ENCODE assay signal across 24 cellular contexts in genomic region chr1:109954180-109954579, GRCh38. TPM values are rescaled to one million over a fixed set of nuclear protein-coding genes. Genes with fewer than 3 reads are reported as not detected.
DNase-seq lines count a peak whose midpoint lies in the region; ATAC-seq, FAIRE-seq and TF ChIP-seq lines count a peak whose summit lies in the region.
"Had no signal": no experiment of that assay in that cellular context is flagged by ENCODE, and none has a peak within 500 bp of the region (broad histone marks: within the 10 kb centered on the region; RNA-seq: fewer than 3 reads in every experiment).

No MANE protein-coding gene starts in this region.

- H3K4me3 ChIP-seq in liver (ENCODE audit: low read depth in 1 of 3, low read length in 3 of 3) (no peak overlapping the region), HepG2 (replicated peaks in 1 of 3; ENCODE audit: insufficient read depth in 1 of 3, low read depth in 2 of 3, low read length in 3 of 3) (no peak overlapping the region), mesenchymal stem cell (ENCODE audit: insufficient read depth in 1 of 2, low read depth in 1 of 2, low read length in 2 of 2) (no peak overlapping the region), upper lobe of right lung (no peak overlapping the region)
- H3K4me3 ChIP-seq: psoas muscle, uterus had no signal

- no peak overlapping the region for H2BK120ac ChIP-seq in mesenchymal stem cell (ENCODE audit: low read depth, low read length)

- peak overlapping the region in 1 of 2 experiments; percentile 67 for H3K4ac ChIP-seq in mesenchymal stem cell (ENCODE audit: low read depth in 1 of 2, low read length in 2 of 2)

- H3K4me1 ChIP-seq in liver (ENCODE audit: control insufficient read depth in 4 of 4, insufficient read depth in 4 of 4, low read length in 3 of 4) (peaks cover 0 to 3% (median 1%) of the 10 kb centered on the region in 4 donors), HepG2 (ENCODE audit: insufficient read depth, low read length) (peaks cover 38% of the 10 kb centered on the region), mesenchymal stem cell (ENCODE audit: control insufficient read depth, insufficient read depth, low read depth, low read length) (peaks cover 2% of the 10 kb centered on the region), upper lobe of right lung (no peaks in the 10 kb centered on the region)
- H3K4me1 ChIP-seq: psoas muscle, uterus had no signal

- no peak overlapping the region for H4K91ac ChIP-seq in mesenchymal stem cell (ENCODE audit: low read length)

- H3K9ac ChIP-seq in liver (ENCODE audit: low read depth in 1 of 2, low read length in 2 of 2) (no peak overlapping the region), HepG2 (ENCODE audit: insufficient read depth, low read depth, low read length) (no peak overlapping the region), mesenchymal stem cell (ENCODE audit: low read length) (no peak overlapping the region)

- no peak overlapping the region for H2AK5ac ChIP-seq in mesenchymal stem cell (ENCODE audit: low read length, severe bottlenecking)

- H3K23ac ChIP-seq in mesenchymal stem cell (ENCODE audit: low read length in 2 of 2): no peak overlapping the region

- H3K27ac ChIP-seq in liver (ENCODE audit: low read depth in 1 of 2, low read length in 2 of 2) (no peak overlapping the region), HepG2 (ENCODE audit: extremely low read length, insufficient read depth, low read length) (no peak overlapping the region), mesenchymal stem cell (ENCODE audit: low read length, poor library complexity, severe bottlenecking) (no peak overlapping the region), upper lobe of right lung (no peak overlapping the region)
- H3K27ac ChIP-seq: neutrophil, psoas muscle, uterus had no signal

- no peak for TF ChIP-seq EP300 in HepG2 (IDR thresholded peaks at IDR 0.05; ENCODE audit: low read depth in 2 of 2, low read length in 2 of 2)
- TF ChIP-seq EP300 in HepG2 (CRISPR knock-in tag; IDR thresholded peaks at IDR 0.05; ENCODE audit: borderline replicate concordance): no peak

- FAIRE-seq in HepG2 (lab: Jason Lieb, UNC): no peak
- no peak for FAIRE-seq in frontal cortex (lab: Jason Lieb, UNC)
- FAIRE-seq: astrocyte, endothelial cell of umbilical vein, H1 had no signal

- BruUV-seq in HepG2 (replicated peaks; lab: Mats Ljungman, UMichigan): no TSS peak

- CTCF ChIA-PET in HepG2 (lab: Yijun Ruan, JAX; ENCODE audit: low intra/inter-chr PET ratio, low total read pairs): no interaction called here

- DNase-seq in HepG2 (ENCODE audit: low spot score): no peak
- peak; percentile 36 for DNase-seq in foreskin melanocyte
- DNase-seq in mesenchymal stem cell: peak; percentile 62
- no peak for DNase-seq in upper lobe of right lung
- no peak for DNase-seq in HK-2 (ENCODE audit: unreplicated experiment)
- no peak for DNase-seq in frontal cortex (ENCODE audit: low spot score in 2 of 2)
- no peak for DNase-seq in DMS114 treated with DMSO at 0.1 percent for 48 hours (lab: John Stamatoyannopoulos, UW; ENCODE audit: unreplicated experiment)
- DNase-seq: activated CD4-positive, alpha-beta memory T cell treated with anti-CD3 and anti-CD28 coated beads, Interleukin-2, amount 10 ng/mL, durations not matched to agents 7 days and 5 days; activated CD4-positive, CD25-positive, alpha-beta regulatory T cell treated with anti-CD3 and anti-CD28 coated beads, Interleukin-2, amount 50 U/mL, for 72 hours; DMS79; NCI-H1048; NCI-H187 treated with DMSO at 0.1 percent for 48 hours; NCI-H774; psoas muscle; stimulated activated CD4-positive, alpha-beta T cell treated with anti-CD3 and anti-CD28 coated beads, Interleukin-2, amount 100 ng/mL, for 48 hours; SW 1271; T1000; uterus had no signal

- WGBS in liver: 68% methylated on average over 1 of the region's 1 CpG
- 27% methylated on average over 1 of the region's 1 CpG for WGBS in HepG2 (ENCODE audit: low lambda C conversion rate)
- 0% methylated on average over 1 of the region's 1 CpG for WGBS in mesenchymal stem cell

- H3K14ac ChIP-seq in mesenchymal stem cell (ENCODE audit: low read length in 2 of 2): no peak overlapping the region

- no peak overlapping the region for H4K8ac ChIP-seq in mesenchymal stem cell (ENCODE audit: low read length)

- no peaks in the 10 kb centered on the region for H4K20me1 ChIP-seq in HepG2 (ENCODE audit: insufficient read depth, low read length)

- no peaks in the 10 kb centered on the region for H3K36me3 ChIP-seq in liver (ENCODE audit: control insufficient read depth in 4 of 4, insufficient read depth in 3 of 4, low read depth in 1 of 4, low read length in 3 of 4)
- no peaks in the 10 kb centered on the region for H3K36me3 ChIP-seq in HepG2 (replicated peaks in 1 of 2; ENCODE audit: control insufficient read depth in 1 of 2, insufficient read depth in 2 of 2, low read length in 2 of 2)
- no peaks in the 10 kb centered on the region for H3K36me3 ChIP-seq in mesenchymal stem cell (ENCODE audit: control insufficient read depth in 1 of 2, insufficient read depth in 2 of 2, low read depth in 1 of 2, low read length in 2 of 2)
- H3K36me3 ChIP-seq in upper lobe of right lung: no peaks in the 10 kb centered on the region
- H3K36me3 ChIP-seq: neutrophil, uterus had no signal

- in situ Hi-C loops in HepG2 (cut with HindIII; ENCODE audit: extremely low pct_ligation_motif_present, low pct_unique_long_range_greater_than_20kb): no loop called here

- H3K4me2 ChIP-seq in HepG2 (ENCODE audit: low read depth, low read length) (no peak overlapping the region), mesenchymal stem cell (ENCODE audit: low read length, poor library complexity, severe bottlenecking) (no peak overlapping the region)

- TF ChIP-seq RAD21 in liver (IDR thresholded peaks at IDR 0.05) (no peak), HepG2 (CRISPR knock-in tag; IDR thresholded peaks at IDR 0.05) (no peak)

- TF ChIP-seq CTCF in liver (IDR thresholded peaks at IDR 0.05; ENCODE audit: low read depth, low read length, missing input control) (no peak), HepG2 (CRISPR knock-in tag; IDR thresholded peaks at IDR 0.05) (no peak), upper lobe of right lung (IDR thresholded peaks at IDR 0.05) (no peak)

- intact Hi-C loops in HepG2 (cut with micrococcal nuclease; ENCODE audit: unreplicated experiment) (no loop called here), upper lobe of right lung (cut with DNase I) (no loop called here)

- H3K79me2 ChIP-seq in HepG2 (ENCODE audit: insufficient read depth, low read length): no peaks in the 10 kb centered on the region

- no peak overlapping the region for H2BK5ac ChIP-seq in mesenchymal stem cell (ENCODE audit: low read depth, low read length, poor library complexity, severe bottlenecking)

- H2BK15ac ChIP-seq in mesenchymal stem cell (ENCODE audit: low read depth, poor library complexity, severe bottlenecking): no peak overlapping the region

- TF ChIP-seq POLR2A in HepG2 (IDR thresholded peaks at IDR 0.05; ENCODE audit: insufficient read depth in 1 of 2, low read depth in 2 of 2, low read length in 2 of 2): no peak

- H2AFZ ChIP-seq in HepG2 (ENCODE audit: low read length): no peak overlapping the region
- no peak overlapping the region for H2AFZ ChIP-seq in mesenchymal stem cell (ENCODE audit: low read depth, low read length)

- no peak overlapping the region for H2BK12ac ChIP-seq in mesenchymal stem cell (ENCODE audit: low read length in 2 of 2)

- H3K9me3 ChIP-seq in liver (ENCODE audit: control insufficient read depth in 4 of 4, low read length in 3 of 4) (no peaks in the 10 kb centered on the region), HepG2 (ENCODE audit: low read length) (no peaks in the 10 kb centered on the region), mesenchymal stem cell (ENCODE audit: control insufficient read depth, low read length) (no peaks in the 10 kb centered on the region), upper lobe of right lung (no peaks in the 10 kb centered on the region)
- H3K9me3 ChIP-seq: neutrophil, psoas muscle, uterus had no signal

- no peaks in the 10 kb centered on the region for H3K79me1 ChIP-seq in mesenchymal stem cell (replicated peaks; ENCODE audit: low read length, poor library complexity, severe bottlenecking)

- ATAC-seq in HepG2 (no peak), upper lobe of right lung (peak; percentile 70)
- ATAC-seq: psoas muscle; stimulated activated effector memory CD8-positive, alpha-beta T cell treated with anti-CD3 and anti-CD28 coated beads, Interleukin-12 subunit alpha, Interleukin-12 subunit beta, amount 100 ng/mL, for 72 hours had no signal

- POLR2A ChIA-PET in HepG2 (lab: Yijun Ruan, JAX): no interaction called here

- H3K18ac ChIP-seq in mesenchymal stem cell (ENCODE audit: low read depth in 1 of 2, low read length in 2 of 2): peak overlapping the region; percentile 3 to 48

- H3K27me3 ChIP-seq in liver (ENCODE audit: control insufficient read depth in 4 of 4, insufficient read depth in 4 of 4, low read length in 3 of 4) (no peaks in the 10 kb centered on the region), HepG2 (ENCODE audit: control insufficient read depth in 1 of 2, insufficient read depth in 2 of 2, low read length in 2 of 2) (no peaks in the 10 kb centered on the region), mesenchymal stem cell (ENCODE audit: control insufficient read depth in 1 of 2, insufficient read depth in 1 of 2, low read length in 2 of 2) (no peaks in the 10 kb centered on the region), upper lobe of right lung (no peaks in the 10 kb centered on the region)
- H3K27me3 ChIP-seq: neutrophil, uterus had no signal

RNA-seq across cellular contexts. Expression of gene AHCYL1, which starts 30.4 kb away (rescaled TPM):
- 10 to 100 TPM; 27.1 to 40.7 TPM for total RNA-seq in liver
- 10 to 100 TPM; 24.9 to 33.5 TPM for polyA plus RNA-seq in liver
- total RNA-seq in HepG2 (2016; rRNA removed; fragmentation: Illumina TruSeq; extraction: Trizol): 40.9 and 63.2 TPM in 2 replicates
- total RNA-seq in HepG2 (2016; cell fraction: cytosol; rRNA removed; fragmentation: Illumina TruSeq; extraction: Trizol; ENCODE audit: low read depth): 3.7 and 5.4 TPM in 2 replicates
- total RNA-seq in HepG2 (2016; cell fraction: insoluble cytoplasmic fraction; rRNA removed; fragmentation: Illumina TruSeq; extraction: Trizol): 40.0 and 59.5 TPM in 2 replicates
- 22.3 and 23.2 TPM in 2 replicates for total RNA-seq in HepG2 (2016; cell fraction: membrane; rRNA removed; fragmentation: Illumina TruSeq; extraction: Trizol)
- 37.9 and 43.8 TPM in 2 replicates for total RNA-seq in HepG2 (2016; cell fraction: nucleus; rRNA removed; fragmentation: Illumina TruSeq; extraction: Trizol)
- polyA plus RNA-seq in HepG2 (2011; rRNA removed): 69.4 and 76.3 TPM in 2 replicates
- 38.4 and 54.0 TPM in 2 replicates for polyA plus RNA-seq in HepG2 (2011; cell fraction: cytosol; rRNA removed)
- polyA plus RNA-seq in HepG2 (2011; cell fraction: nucleus; rRNA removed): 64.7 and 65.0 TPM in 2 replicates
- polyA plus RNA-seq in HepG2 (2012): 76.2 and 86.9 TPM in 2 replicates
- polyA plus RNA-seq in HepG2 (2016; cell fraction: cytosol; fragmentation: Illumina TruSeq; extraction: Trizol; ENCODE audit: low read depth): 3.1 TPM in 2 replicates
- 70.3 and 75.5 TPM in 2 replicates for polyA plus RNA-seq in HepG2 (2016; cell fraction: insoluble cytoplasmic fraction; fragmentation: Illumina TruSeq; extraction: Trizol; ENCODE audit: low read depth)
- 12.5 and 13.4 TPM in 2 replicates for polyA plus RNA-seq in HepG2 (2016; cell fraction: membrane; fragmentation: Illumina TruSeq; extraction: Trizol; ENCODE audit: low read depth)
- polyA plus RNA-seq in HepG2 (2016; cell fraction: nucleus; fragmentation: Illumina TruSeq; extraction: Trizol; ENCODE audit: insufficient read depth, low read depth): 70.7 and 72.2 TPM in 2 replicates
- polyA minus RNA-seq in HepG2 (2011; rRNA and poly(A)+ RNA removed; ENCODE audit: low replicate concordance): 45.5 and 101 TPM in 2 replicates
- 37.5 and 49.8 TPM in 2 replicates for polyA minus RNA-seq in HepG2 (2011; cell fraction: cytosol; rRNA and poly(A)+ RNA removed)
- polyA minus RNA-seq in HepG2 (2011; cell fraction: nucleus; rRNA and poly(A)+ RNA removed): 38.5 and 46.5 TPM in 2 replicates
- 84.2 TPM for polyA plus RNA-seq in mesenchymal stem cell (2013, experiment 1 of 2)
- polyA plus RNA-seq in mesenchymal stem cell (2013, experiment 2 of 2): 86.4 TPM
- 91.7 TPM for total RNA-seq in upper lobe of right lung
- 21.2 TPM for total RNA-seq in frontal cortex

RNA-seq across cellular contexts. Expression of gene CSF1, which starts 43.5 kb away (rescaled TPM):
- 10 to 100 TPM in 1 of 2 donors, 1 to 10 TPM in 1; 6.3 to 15.2 TPM for total RNA-seq in liver
- polyA plus RNA-seq in liver: 10 to 100 TPM; 11.0 to 11.7 TPM
- total RNA-seq in HepG2 (2016; rRNA removed; fragmentation: Illumina TruSeq; extraction: Trizol): 1.9 and 4.6 TPM in 2 replicates
- total RNA-seq in HepG2 (2016; cell fraction: cytosol; rRNA removed; fragmentation: Illumina TruSeq; extraction: Trizol; ENCODE audit: low read depth): 0.71 and 1.2 TPM in 2 replicates
- 1.8 and 4.9 TPM in 2 replicates for total RNA-seq in HepG2 (2016; cell fraction: insoluble cytoplasmic fraction; rRNA removed; fragmentation: Illumina TruSeq; extraction: Trizol)
- 1.3 and 2.0 TPM in 2 replicates for total RNA-seq in HepG2 (2016; cell fraction: membrane; rRNA removed; fragmentation: Illumina TruSeq; extraction: Trizol)
- 7.8 and 7.9 TPM in 2 replicates for total RNA-seq in HepG2 (2016; cell fraction: nucleus; rRNA removed; fragmentation: Illumina TruSeq; extraction: Trizol)
- 13.3 and 21.0 TPM in 2 replicates for polyA plus RNA-seq in HepG2 (2011; rRNA removed)
- 10.4 and 15.2 TPM in 2 replicates for polyA plus RNA-seq in HepG2 (2011; cell fraction: cytosol; rRNA removed)
- 23.0 and 27.9 TPM in 2 replicates for polyA plus RNA-seq in HepG2 (2011; cell fraction: nucleus; rRNA removed)
- polyA plus RNA-seq in HepG2 (2012): 5.3 and 17.7 TPM in 2 replicates
- polyA plus RNA-seq in HepG2 (2016; cell fraction: cytosol; fragmentation: Illumina TruSeq; extraction: Trizol; ENCODE audit: low read depth): 0.42 and 0.62 TPM in 2 replicates
- polyA plus RNA-seq in HepG2 (2016; cell fraction: insoluble cytoplasmic fraction; fragmentation: Illumina TruSeq; extraction: Trizol; ENCODE audit: low read depth): 1.8 and 2.7 TPM in 2 replicates
- 0.71 and 1.0 TPM in 2 replicates for polyA plus RNA-seq in HepG2 (2016; cell fraction: membrane; fragmentation: Illumina TruSeq; extraction: Trizol; ENCODE audit: low read depth)
- polyA plus RNA-seq in HepG2 (2016; cell fraction: nucleus; fragmentation: Illumina TruSeq; extraction: Trizol; ENCODE audit: insufficient read depth, low read depth): 14.8 and 15.3 TPM in 2 replicates
- 1.1 and 12.0 TPM in 2 replicates for polyA minus RNA-seq in HepG2 (2011; rRNA and poly(A)+ RNA removed; ENCODE audit: low replicate concordance)
- 11.0 and 19.9 TPM in 2 replicates for polyA minus RNA-seq in HepG2 (2011; cell fraction: cytosol; rRNA and poly(A)+ RNA removed)
- 7.9 and 15.2 TPM in 2 replicates for polyA minus RNA-seq in HepG2 (2011; cell fraction: nucleus; rRNA and poly(A)+ RNA removed)
- 111 TPM for polyA plus RNA-seq in mesenchymal stem cell (2013, experiment 1 of 2)
- polyA plus RNA-seq in mesenchymal stem cell (2013, experiment 2 of 2): 109 TPM
- total RNA-seq in upper lobe of right lung: 79.8 TPM
- total RNA-seq in frontal cortex: 1.6 TPM

Comparison
In these comparisons a context has a peak if more than half of its experiments do, and no peak if none do; other contexts are left out.
1. DNase-seq: peak in foreskin melanocyte (single experiment) and mesenchymal stem cell (single experiment); none in HepG2 (single experiment), upper lobe of right lung (single experiment), HK-2 (single experiment), frontal cortex (0 of 2) and DMS114 treated with DMSO at 0.1 percent for 48 hours (single experiment).